2 cellular contexts compared by ENCODE assay signal in genomic region chr6:13352165-13352564, GRCh38.
A peak's percentile ranks its signal among the peaks of the same experiment; 100 is the strongest.
TF ChIP-seq lines count a peak whose summit lies in the region.

No MANE protein-coding gene starts in this region.

TF ChIP-seq in IMR-90, 13 proteins besides CTCF, POLR2A, EP300 and RAD21:
- TF ChIP-seq, protein P1, sequence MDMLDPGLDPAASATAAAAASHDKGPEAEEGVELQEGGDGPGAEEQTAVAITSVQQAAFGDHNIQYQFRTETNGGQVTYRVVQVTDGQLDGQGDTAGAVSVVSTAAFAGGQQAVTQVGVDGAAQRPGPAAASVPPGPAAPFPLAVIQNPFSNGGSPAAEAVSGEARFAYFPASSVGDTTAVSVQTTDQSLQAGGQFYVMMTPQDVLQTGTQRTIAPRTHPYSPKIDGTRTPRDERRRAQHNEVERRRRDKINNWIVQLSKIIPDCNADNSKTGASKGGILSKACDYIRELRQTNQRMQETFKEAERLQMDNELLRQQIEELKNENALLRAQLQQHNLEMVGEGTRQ (IDR thresholded peaks at IDR 0.05; ENCODE audit: low read depth, low read length), result no peak
- TF ChIP-seq FOS (IDR thresholded peaks at IDR 0.05; ENCODE audit: low read depth, low read length), result no peak
- TF ChIP-seq NFE2L2 (IDR thresholded peaks at IDR 0.05; ENCODE audit: low read depth, low read length), result no peak
- no peak for TF ChIP-seq RFX5 (IDR thresholded peaks at IDR 0.05; ENCODE audit: low read depth, low read length)
- TF ChIP-seq MXI1 (IDR thresholded peaks at IDR 0.05; ENCODE audit: borderline replicate concordance, low read depth, low read length), result no peak
- no peak for TF ChIP-seq ELK1 (IDR thresholded peaks at IDR 0.05; ENCODE audit: borderline replicate concordance, low read depth, low read length)
- TF ChIP-seq BHLHE40 (IDR thresholded peaks at IDR 0.05; ENCODE audit: low read depth, low read length), result no peak

TF ChIP-seq in K562, 482 proteins besides CTCF, POLR2A, EP300 and RAD21 (continues in another document):
- TF ChIP-seq RBM17 (IDR thresholded peaks at IDR 0.05; ENCODE audit: borderline replicate concordance, low read depth, low read length), result no peak
- TF ChIP-seq CC2D1A (IDR thresholded peaks at IDR 0.05), result no peak
- no peak for TF ChIP-seq ARHGAP35 (IDR thresholded peaks at IDR 0.05; ENCODE audit: partially characterized antibody)
- TF ChIP-seq MTA2 (IDR thresholded peaks at IDR 0.05; ENCODE audit: low read depth), result no peak
- no peak for TF ChIP-seq THRAP3 (IDR thresholded peaks at IDR 0.05; ENCODE audit: borderline replicate concordance)
- TF ChIP-seq STAG1 (CRISPR knock-in tag; IDR thresholded peaks at IDR 0.05; ENCODE audit: borderline replicate concordance), result no peak
- no peak for TF ChIP-seq GTF2F1 (IDR thresholded peaks at IDR 0.05; ENCODE audit: low read depth, low read length)
- TF ChIP-seq MCM3 (IDR thresholded peaks at IDR 0.05), result no peak
- no peak for TF ChIP-seq KAT8 (IDR thresholded peaks at IDR 0.05; ENCODE audit: low read depth)
- no peak for TF ChIP-seq RAD51 (IDR thresholded peaks at IDR 0.05; ENCODE audit: borderline replicate concordance, low read depth)
- no peak for TF ChIP-seq BHLHE40 (IDR thresholded peaks at IDR 0.05; ENCODE audit: low read length)
- TF ChIP-seq ZNF57 (CRISPR knock-in tag; IDR thresholded peaks at IDR 0.05), result no peak
- TF ChIP-seq, protein P2, sequence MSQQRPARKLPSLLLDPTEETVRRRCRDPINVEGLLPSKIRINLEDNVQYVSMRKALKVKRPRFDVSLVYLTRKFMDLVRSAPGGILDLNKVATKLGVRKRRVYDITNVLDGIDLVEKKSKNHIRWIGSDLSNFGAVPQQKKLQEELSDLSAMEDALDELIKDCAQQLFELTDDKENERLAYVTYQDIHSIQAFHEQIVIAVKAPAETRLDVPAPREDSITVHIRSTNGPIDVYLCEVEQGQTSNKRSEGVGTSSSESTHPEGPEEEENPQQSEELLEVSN (IDR thresholded peaks at IDR 0.05; ENCODE audit: borderline replicate concordance in 1 of 2, extremely low read depth in 1 of 2, insufficient read depth in 1 of 2, insufficient read length in 1 of 2, low read depth in 1 of 2, low read length in 1 of 2, poor library complexity in 1 of 2, severe bottlenecking in 1 of 2), result no peak
- TF ChIP-seq CEBPZ (IDR thresholded peaks at IDR 0.05; ENCODE audit: borderline replicate concordance, low read depth, low read length), result no peak
- TF ChIP-seq DPF2 (IDR thresholded peaks at IDR 0.05), result no peak
- TF ChIP-seq PML (IDR thresholded peaks at IDR 0.05; ENCODE audit: low read length), result no peak
- TF ChIP-seq, protein P3, sequence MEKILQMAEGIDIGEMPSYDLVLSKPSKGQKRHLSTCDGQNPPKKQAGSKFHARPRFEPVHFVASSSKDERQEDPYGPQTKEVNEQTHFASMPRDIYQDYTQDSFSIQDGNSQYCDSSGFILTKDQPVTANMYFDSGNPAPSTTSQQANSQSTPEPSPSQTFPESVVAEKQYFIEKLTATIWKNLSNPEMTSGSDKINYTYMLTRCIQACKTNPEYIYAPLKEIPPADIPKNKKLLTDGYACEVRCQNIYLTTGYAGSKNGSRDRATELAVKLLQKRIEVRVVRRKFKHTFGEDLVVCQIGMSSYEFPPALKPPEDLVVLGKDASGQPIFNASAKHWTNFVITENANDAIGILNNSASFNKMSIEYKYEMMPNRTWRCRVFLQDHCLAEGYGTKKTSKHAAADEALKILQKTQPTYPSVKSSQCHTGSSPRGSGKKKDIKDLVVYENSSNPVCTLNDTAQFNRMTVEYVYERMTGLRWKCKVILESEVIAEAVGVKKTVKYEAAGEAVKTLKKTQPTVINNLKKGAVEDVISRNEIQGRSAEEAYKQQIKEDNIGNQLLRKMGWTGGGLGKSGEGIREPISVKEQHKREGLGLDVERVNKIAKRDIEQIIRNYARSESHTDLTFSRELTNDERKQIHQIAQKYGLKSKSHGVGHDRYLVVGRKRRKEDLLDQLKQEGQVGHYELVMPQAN (IDR thresholded peaks at IDR 0.05; ENCODE audit: borderline replicate concordance), result no peak
- TF ChIP-seq NFIX (CRISPR knock-in tag; IDR thresholded peaks at IDR 0.05; ENCODE audit: low read depth), result peak; percentile 73
- TF ChIP-seq CHCHD3 (CRISPR knock-in tag; IDR thresholded peaks at IDR 0.05), result no peak
- TF ChIP-seq GMEB1 (CRISPR knock-in tag; IDR thresholded peaks at IDR 0.05), result no peak
- no peak for TF ChIP-seq ZNF766 (CRISPR knock-in tag; conservative IDR thresholded peaks at IDR 0.05)
- TF ChIP-seq, protein P4, sequence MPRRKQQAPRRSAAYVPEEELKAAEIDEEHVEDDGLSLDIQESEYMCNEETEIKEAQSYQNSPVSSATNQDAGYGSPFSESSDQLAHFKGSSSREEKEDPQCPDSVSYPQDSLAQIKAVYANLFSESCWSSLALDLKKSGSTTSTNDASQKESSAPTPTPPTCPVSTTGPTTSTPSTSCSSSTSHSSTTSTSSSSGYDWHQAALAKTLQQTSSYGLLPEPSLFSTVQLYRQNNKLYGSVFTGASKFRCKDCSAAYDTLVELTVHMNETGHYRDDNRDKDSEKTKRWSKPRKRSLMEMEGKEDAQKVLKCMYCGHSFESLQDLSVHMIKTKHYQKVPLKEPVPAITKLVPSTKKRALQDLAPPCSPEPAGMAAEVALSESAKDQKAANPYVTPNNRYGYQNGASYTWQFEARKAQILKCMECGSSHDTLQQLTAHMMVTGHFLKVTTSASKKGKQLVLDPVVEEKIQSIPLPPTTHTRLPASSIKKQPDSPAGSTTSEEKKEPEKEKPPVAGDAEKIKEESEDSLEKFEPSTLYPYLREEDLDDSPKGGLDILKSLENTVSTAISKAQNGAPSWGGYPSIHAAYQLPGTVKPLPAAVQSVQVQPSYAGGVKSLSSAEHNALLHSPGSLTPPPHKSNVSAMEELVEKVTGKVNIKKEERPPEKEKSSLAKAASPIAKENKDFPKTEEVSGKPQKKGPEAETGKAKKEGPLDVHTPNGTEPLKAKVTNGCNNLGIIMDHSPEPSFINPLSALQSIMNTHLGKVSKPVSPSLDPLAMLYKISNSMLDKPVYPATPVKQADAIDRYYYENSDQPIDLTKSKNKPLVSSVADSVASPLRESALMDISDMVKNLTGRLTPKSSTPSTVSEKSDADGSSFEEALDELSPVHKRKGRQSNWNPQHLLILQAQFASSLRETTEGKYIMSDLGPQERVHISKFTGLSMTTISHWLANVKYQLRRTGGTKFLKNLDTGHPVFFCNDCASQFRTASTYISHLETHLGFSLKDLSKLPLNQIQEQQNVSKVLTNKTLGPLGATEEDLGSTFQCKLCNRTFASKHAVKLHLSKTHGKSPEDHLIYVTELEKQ (CRISPR knock-in tag; IDR thresholded peaks at IDR 0.05), result no peak
- TF ChIP-seq, protein P5, sequence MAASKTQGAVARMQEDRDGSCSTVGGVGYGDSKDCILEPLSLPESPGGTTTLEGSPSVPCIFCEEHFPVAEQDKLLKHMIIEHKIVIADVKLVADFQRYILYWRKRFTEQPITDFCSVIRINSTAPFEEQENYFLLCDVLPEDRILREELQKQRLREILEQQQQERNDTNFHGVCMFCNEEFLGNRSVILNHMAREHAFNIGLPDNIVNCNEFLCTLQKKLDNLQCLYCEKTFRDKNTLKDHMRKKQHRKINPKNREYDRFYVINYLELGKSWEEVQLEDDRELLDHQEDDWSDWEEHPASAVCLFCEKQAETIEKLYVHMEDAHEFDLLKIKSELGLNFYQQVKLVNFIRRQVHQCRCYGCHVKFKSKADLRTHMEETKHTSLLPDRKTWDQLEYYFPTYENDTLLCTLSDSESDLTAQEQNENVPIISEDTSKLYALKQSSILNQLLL (CRISPR knock-in tag; IDR thresholded peaks at IDR 0.05; ENCODE audit: borderline replicate concordance), result peak; percentile 93
- TF ChIP-seq TFAP4 (CRISPR knock-in tag; IDR thresholded peaks at IDR 0.05; ENCODE audit: borderline replicate concordance), result no peak
- TF ChIP-seq SMAD3 (CRISPR knock-in tag; conservative IDR thresholded peaks at IDR 0.05), result no peak
- TF ChIP-seq ZNF707 (CRISPR knock-in tag; conservative IDR thresholded peaks at IDR 0.05), result peak; percentile 62; the same call in 1 of the 2 replicates
- peak; percentile 80; the same call in 1 of the 2 replicates for TF ChIP-seq MTF1 (CRISPR knock-in tag; IDR thresholded peaks at IDR 0.05; ENCODE audit: borderline replicate concordance)
- TF ChIP-seq, protein P6, sequence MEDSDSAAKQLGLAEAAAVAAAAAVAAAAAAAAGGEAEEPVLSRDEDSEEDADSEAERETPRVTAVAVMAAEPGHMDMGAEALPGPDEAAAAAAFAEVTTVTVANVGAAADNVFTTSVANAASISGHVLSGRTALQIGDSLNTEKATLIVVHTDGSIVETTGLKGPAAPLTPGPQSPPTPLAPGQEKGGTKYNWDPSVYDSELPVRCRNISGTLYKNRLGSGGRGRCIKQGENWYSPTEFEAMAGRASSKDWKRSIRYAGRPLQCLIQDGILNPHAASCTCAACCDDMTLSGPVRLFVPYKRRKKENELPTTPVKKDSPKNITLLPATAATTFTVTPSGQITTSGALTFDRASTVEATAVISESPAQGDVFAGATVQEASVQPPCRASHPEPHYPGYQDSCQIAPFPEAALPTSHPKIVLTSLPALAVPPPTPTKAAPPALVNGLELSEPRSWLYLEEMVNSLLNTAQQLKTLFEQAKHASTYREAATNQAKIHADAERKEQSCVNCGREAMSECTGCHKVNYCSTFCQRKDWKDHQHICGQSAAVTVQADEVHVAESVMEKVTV (CRISPR knock-in tag; IDR thresholded peaks at IDR 0.05), result no peak
- no peak for TF ChIP-seq ZZZ3 (IDR thresholded peaks at IDR 0.05)
- TF ChIP-seq SMAD2 (IDR thresholded peaks at IDR 0.05; ENCODE audit: low read depth, low read length), result no peak
- no peak for TF ChIP-seq ZNF398 (CRISPR knock-in tag; IDR thresholded peaks at IDR 0.05)
- peak; percentile 74; the same call in 1 of the 2 replicates for TF ChIP-seq ZNF408 (CRISPR knock-in tag; IDR thresholded peaks at IDR 0.05; ENCODE audit: low read depth)
- 0 out of 2 replicates have a peak, but pooled peaks have one; percentile 46 for TF ChIP-seq ZNF140 (CRISPR knock-in tag; IDR thresholded peaks at IDR 0.05)
- no peak for TF ChIP-seq HSF4 (CRISPR knock-in tag; IDR thresholded peaks at IDR 0.05; ENCODE audit: borderline replicate concordance)
- TF ChIP-seq RNF219 (CRISPR knock-in tag; IDR thresholded peaks at IDR 0.05), result no peak
